15 cellular contexts compared by ENCODE assay signal in genomic region chr6:30740540-30740870, GRCh38. TPM values are rescaled to one million over a fixed set of nuclear protein-coding genes. Genes with fewer than 3 reads are reported as not detected.
DNase-seq lines count a peak whose midpoint lies in the region; ATAC-seq and TF ChIP-seq lines count a peak whose summit lies in the region.
"Had no signal": no experiment of that assay in that cellular context is flagged by ENCODE, and none has a peak within 500 bp of the region (broad histone marks: within the 10 kb centered on the region; RNA-seq: fewer than 3 reads in every experiment).

No MANE protein-coding gene starts in this region.

- no TSS peak for BruUV-seq in Panc1 (replicated peaks; lab: Mats Ljungman, UMichigan)

- POLR2A ChIA-PET in Panc1 (lab: Charles Lee): interaction anchor here (0.7 kb wide), 1 partner anchor 454 kb away, joined by 3 read pairs; no protein-coding TSS in a partner anchor

- H3K9me3 ChIP-seq in Panc1 (ENCODE audit: control insufficient read depth, insufficient read depth, low read depth, low read length) (no peaks in the 10 kb centered on the region), psoas muscle (no peaks in the 10 kb centered on the region), body of pancreas (no peaks in the 10 kb centered on the region)

- peaks cover 25% of the 10 kb centered on the region for H3K36me3 ChIP-seq in Panc1 (ENCODE audit: control insufficient read depth, insufficient read depth, low read length)
- peaks cover 0 to 61% of the 10 kb centered on the region in 2 donors for H3K36me3 ChIP-seq in psoas muscle (ENCODE audit: insufficient read depth in 1 of 2, low read depth in 1 of 2)
- peaks cover 4% of the 10 kb centered on the region in 2 donors for H3K36me3 ChIP-seq in body of pancreas (replicated peaks in 1 of 2; ENCODE audit: insufficient read depth in 1 of 2, low read depth in 2 of 2)

- peak overlapping the region; percentile 58 for H3K27ac ChIP-seq in Panc1 (ENCODE audit: low read length)
- H3K27ac ChIP-seq in psoas muscle: peak overlapping the region; percentile 43
- H3K27ac ChIP-seq in body of pancreas: peak overlapping the region in 2 of 4 donors; percentile 24 to 93
- H3K27ac ChIP-seq: SK-N-MC had no signal

- ATAC-seq in activated CD8-positive, alpha-beta memory T cell treated with anti-CD3 and anti-CD28 coated beads, Interleukin-2, amount 10 ng/mL, durations not matched to agents 7 days and 5 days: no peak
- no peak for ATAC-seq in Panc1
- ATAC-seq in psoas muscle: no peak
- ATAC-seq in body of pancreas: no peak

- CTCF ChIA-PET in activated CD8-positive, alpha-beta memory T cell treated with anti-CD3 and anti-CD28 coated beads, Interleukin-2, amount 10 ng/mL, durations not matched to agents 7 days and 5 days (lab: Charles Lee): interaction anchor here (0.9 to 32.1 kb wide), 4 partner anchors 9 to 174 kb away, joined by 3 to 936 read pairs (median 19); partner anchors contain the start of genes DHX16 and VARS2
- CTCF ChIA-PET in Panc1 (lab: Charles Lee): no interaction called here

- no peaks in the 10 kb centered on the region for H3K27me3 ChIP-seq in Panc1 (ENCODE audit: control insufficient read depth, insufficient read depth, low read length)
- no peaks in the 10 kb centered on the region for H3K27me3 ChIP-seq in psoas muscle (ENCODE audit: insufficient read depth in 3 of 3, low read length in 2 of 3)
- H3K27me3 ChIP-seq in body of pancreas: no peaks in the 10 kb centered on the region

- peak overlapping the region; percentile 36 for H3K27ac Mint-ChIP-seq in activated CD8-positive, alpha-beta memory T cell treated with anti-CD3 and anti-CD28 coated beads, Interleukin-2, amount 10 ng/mL, durations not matched to agents 7 days and 5 days
- H3K27ac Mint-ChIP-seq in dendritic cell treated with granulocyte-macrophage colony-stimulating factor and Interleukin-4, amounts not matched to agents 40 ng/mL and 50 ng/mL, for 4 days: peak overlapping the region; percentile 99

- H3K4me1 ChIP-seq in Panc1 (ENCODE audit: control insufficient read depth, insufficient read depth, low read length): peaks cover 32% of the 10 kb centered on the region
- H3K4me1 ChIP-seq in psoas muscle: peaks cover 19% of the 10 kb centered on the region
- peaks cover 50% of the 10 kb centered on the region for H3K4me1 ChIP-seq in body of pancreas

- in situ Hi-C loops in Panc1 (cut with HindIII; ENCODE audit: low pct_unique_long_range_greater_than_20kb, low sequenced_read_pairs): no loop called here

- H3K9me3 Mint-ChIP-seq in activated CD8-positive, alpha-beta memory T cell treated with anti-CD3 and anti-CD28 coated beads, Interleukin-2, amount 10 ng/mL, durations not matched to agents 7 days and 5 days (ENCODE audit: low read depth): no peaks in the 10 kb centered on the region
- no peaks in the 10 kb centered on the region for H3K9me3 Mint-ChIP-seq in dendritic cell treated with granulocyte-macrophage colony-stimulating factor and Interleukin-4, amounts not matched to agents 40 ng/mL and 50 ng/mL, for 4 days
- H3K9me3 Mint-ChIP-seq: naive B cell had no signal

- no peak for DNase-seq in activated CD8-positive, alpha-beta memory T cell treated with anti-CD3 and anti-CD28 coated beads, Interleukin-2, amount 10 ng/mL, durations not matched to agents 7 days and 5 days
- no peak for DNase-seq in activated CD8-positive, alpha-beta memory T cell treated with anti-CD3 and anti-CD28 coated beads, Interleukin-2, amount 50 U/mL, for 48 hours
- DNase-seq in Panc1 (ENCODE audit: low read depth, low spot score): no peak
- no peak for DNase-seq in psoas muscle
- no peak for DNase-seq in H4 (ENCODE audit: low spot score)
- DNase-seq in NCI-H510A treated with DMSO at 0.1 percent for 48 hours (lab: John Stamatoyannopoulos, UW): no peak
- DNase-seq in body of pancreas: no peak
- DNase-seq: activated CD4-positive, alpha-beta T cell treated with anti-CD3 and anti-CD28 coated beads, Interleukin-2, amount 50 U/mL, for 1 hour; GF-D8; naive B cell; NCI-H1436 treated with DMSO at 0.1 percent for 48 hours; NCI-H748 treated with DMSO at 0.1 percent for 48 hours; stimulated activated naive CD4-positive, alpha-beta T cell had no signal

- intact Hi-C loops in Panc1 (cut with micrococcal nuclease; ENCODE audit: unreplicated experiment): loop anchor here (5.0 kb wide), 1 partner anchor 42 kb away; no protein-coding TSS in a partner anchor
- intact Hi-C loops in dendritic cell treated with granulocyte-macrophage colony-stimulating factor and Interleukin-4, amounts not matched to agents 40 ng/mL and 50 ng/mL, for 4 days (cut with micrococcal nuclease): loop anchor here (5.0 kb wide), 2 partner anchors 72 to 123 kb away; partner anchors contain the start of genes MRPS18B and PPP1R10
- intact Hi-C loops in psoas muscle (cut with DNase I): loop anchor here (5.0 to 10.0 kb wide), 5 partner anchors 42 to 344 kb away; partner anchors contain the start of genes MRPS18B (in 1 of the 2) and PPP1R10 (in 1 of the 2)
- intact Hi-C loops in body of pancreas (cut with DNase I): no loop called here

- 90 to 95% (median 91%) methylated on average over 2 of the region's 2 CpGs for WGBS in psoas muscle, 3 donors
- WGBS in body of pancreas, 2 donors: 78 to 85% methylated on average over 2 of the region's 2 CpGs

- H3K36me3 Mint-ChIP-seq in activated CD8-positive, alpha-beta memory T cell treated with anti-CD3 and anti-CD28 coated beads, Interleukin-2, amount 10 ng/mL, durations not matched to agents 7 days and 5 days: peaks cover 61% of the 10 kb centered on the region
- H3K36me3 Mint-ChIP-seq in dendritic cell treated with granulocyte-macrophage colony-stimulating factor and Interleukin-4, amounts not matched to agents 40 ng/mL and 50 ng/mL, for 4 days (ENCODE audit: low read depth): peaks cover 84% of the 10 kb centered on the region
- H3K36me3 Mint-ChIP-seq: naive B cell had no signal

- TF ChIP-seq POLR2A in body of pancreas (IDR thresholded peaks at IDR 0.05): no peak

- H3K4me3 Mint-ChIP-seq in activated CD8-positive, alpha-beta memory T cell treated with anti-CD3 and anti-CD28 coated beads, Interleukin-2, amount 10 ng/mL, durations not matched to agents 7 days and 5 days: peak overlapping the region; percentile 95
- peak overlapping the region; percentile 98 for H3K4me3 Mint-ChIP-seq in dendritic cell treated with granulocyte-macrophage colony-stimulating factor and Interleukin-4, amounts not matched to agents 40 ng/mL and 50 ng/mL, for 4 days

- no peaks in the 10 kb centered on the region for H3K27me3 Mint-ChIP-seq in activated CD8-positive, alpha-beta memory T cell treated with anti-CD3 and anti-CD28 coated beads, Interleukin-2, amount 10 ng/mL, durations not matched to agents 7 days and 5 days
- no peaks in the 10 kb centered on the region for H3K27me3 Mint-ChIP-seq in dendritic cell treated with granulocyte-macrophage colony-stimulating factor and Interleukin-4, amounts not matched to agents 40 ng/mL and 50 ng/mL, for 4 days
- H3K27me3 Mint-ChIP-seq: naive B cell had no signal

- peaks cover 79% of the 10 kb centered on the region for H3K4me1 Mint-ChIP-seq in activated CD8-positive, alpha-beta memory T cell treated with anti-CD3 and anti-CD28 coated beads, Interleukin-2, amount 10 ng/mL, durations not matched to agents 7 days and 5 days
- H3K4me1 Mint-ChIP-seq in dendritic cell treated with granulocyte-macrophage colony-stimulating factor and Interleukin-4, amounts not matched to agents 40 ng/mL and 50 ng/mL, for 4 days (ENCODE audit: low read depth): peaks cover 75% of the 10 kb centered on the region

- H3K4me3 ChIP-seq in Panc1 (ENCODE audit: low read depth in 2 of 2, low read length in 2 of 2) (no peak overlapping the region), psoas muscle (no peak overlapping the region), body of pancreas (no peak overlapping the region)
- H3K4me3 ChIP-seq: SK-N-MC had no signal

- TF ChIP-seq CTCF in Panc1 (IDR thresholded peaks at IDR 0.05): no peak
- no peak for TF ChIP-seq CTCF in psoas muscle (IDR thresholded peaks at IDR 0.05)
- TF ChIP-seq CTCF in body of pancreas (IDR thresholded peaks at IDR 0.05): no peak

RNA-seq across cellular contexts. Expression of gene FLOT1, which starts 2.0 kb away (rescaled TPM):
- total RNA-seq in activated CD8-positive, alpha-beta memory T cell treated with anti-CD3 and anti-CD28 coated beads, Interleukin-2, amount 10 ng/mL, durations not matched to agents 7 days and 5 days: 100 to 1,000 TPM; 165 to 184 TPM
- total RNA-seq in Panc1 (2021; ENCODE audit: unreplicated experiment) (176 TPM), psoas muscle (100 to 1,000 TPM; 113 to 182 (median 153) TPM), body of pancreas (10 to 100 TPM; 70.0 to 82.4 TPM)
- polyA plus RNA-seq in Panc1 (2012; ENCODE audit: insufficient read length): 221 TPM
- polyA plus RNA-seq in psoas muscle: 100 to 1,000 TPM; 181 to 224 (median 206) TPM
- 206 and 213 TPM in 2 replicates for total RNA-seq in H4 (2014; rRNA removed; shearing (Covaris generic))

RNA-seq across cellular contexts. Expression of gene IER3, which starts 3.8 kb away (rescaled TPM):
- 10 to 100 TPM in 1 of 2 experiments, 1 to 10 TPM in 1; 10.0 to 62.7 TPM for total RNA-seq in activated CD8-positive, alpha-beta memory T cell treated with anti-CD3 and anti-CD28 coated beads, Interleukin-2, amount 10 ng/mL, durations not matched to agents 7 days and 5 days
- total RNA-seq in Panc1 (2021; ENCODE audit: unreplicated experiment) (106 TPM), psoas muscle (10 to 100 TPM in 3 of 4 donors, 1 to 10 TPM in 1; 6.3 to 38.4 (median 23.9) TPM), body of pancreas (10 to 100 TPM; 46.4 to 60.3 TPM)
- polyA plus RNA-seq in Panc1 (2012; ENCODE audit: insufficient read length): 166 TPM
- 100 to 1,000 TPM in 1 of 3 donors, 1 to 10 TPM in 2; 3.1 to 321 (median 3.2) TPM for polyA plus RNA-seq in psoas muscle
- total RNA-seq in H4 (2014; rRNA removed; shearing (Covaris generic)): 53.1 and 58.9 TPM in 2 replicates

RNA-seq across cellular contexts. Expression of gene TUBB, which starts 20.4 kb away (rescaled TPM):
- 1,000 to 10,000 TPM; 1,499 to 1,522 TPM for total RNA-seq in activated CD8-positive, alpha-beta memory T cell treated with anti-CD3 and anti-CD28 coated beads, Interleukin-2, amount 10 ng/mL, durations not matched to agents 7 days and 5 days
- total RNA-seq in Panc1 (2021; ENCODE audit: unreplicated experiment) (853 TPM), psoas muscle (100 to 1,000 TPM; 136 to 220 (median 201) TPM), body of pancreas (10 to 100 TPM; 80.9 to 84.4 TPM)
- 1,083 TPM for polyA plus RNA-seq in Panc1 (2012; ENCODE audit: insufficient read length)
- polyA plus RNA-seq in psoas muscle: 100 to 1,000 TPM; 175 to 487 (median 187) TPM
- 1,333 and 1,508 TPM in 2 replicates for total RNA-seq in H4 (2014; rRNA removed; shearing (Covaris generic))

RNA-seq across cellular contexts. Expression of gene MDC1, which starts 23.4 kb away (rescaled TPM):
- total RNA-seq in activated CD8-positive, alpha-beta memory T cell treated with anti-CD3 and anti-CD28 coated beads, Interleukin-2, amount 10 ng/mL, durations not matched to agents 7 days and 5 days: 10 to 100 TPM; 67.4 to 83.9 TPM
- total RNA-seq in Panc1 (2021; ENCODE audit: unreplicated experiment) (68.6 TPM), psoas muscle (10 to 100 TPM; 12.7 to 18.0 (median 15.4) TPM), body of pancreas (10 to 100 TPM; 11.4 to 18.1 TPM)
- polyA plus RNA-seq in Panc1 (2012; ENCODE audit: insufficient read length): 36.0 TPM
- 10 to 100 TPM in 1 of 3 donors, 1 to 10 TPM in 2; 4.1 to 10.9 (median 6.5) TPM for polyA plus RNA-seq in psoas muscle
- 7.8 and 8.7 TPM in 2 replicates for total RNA-seq in H4 (2014; rRNA removed; shearing (Covaris generic))

RNA-seq across cellular contexts. Expression of gene NRM, which starts 49.7 kb away (rescaled TPM):
- 10 to 100 TPM; 30.2 to 36.4 TPM for total RNA-seq in activated CD8-positive, alpha-beta memory T cell treated with anti-CD3 and anti-CD28 coated beads, Interleukin-2, amount 10 ng/mL, durations not matched to agents 7 days and 5 days
- total RNA-seq in Panc1 (2021; ENCODE audit: unreplicated experiment): 21.9 TPM
- 26.9 TPM for polyA plus RNA-seq in Panc1 (2012; ENCODE audit: insufficient read length)
- total RNA-seq in psoas muscle: 1 to 10 TPM; 2.2 to 3.9 (median 2.6) TPM
- 1 to 10 TPM; 1.8 to 4.1 (median 1.8) TPM for polyA plus RNA-seq in psoas muscle
- 15.0 and 20.1 TPM in 2 replicates for total RNA-seq in H4 (2014; rRNA removed; shearing (Covaris generic))
- total RNA-seq in body of pancreas: 1 to 10 TPM; 2.6 to 5.2 TPM
